ENCODE assay signal across 25 cellular contexts in genomic region chr16:71899171-71899570, GRCh38. TPM values are rescaled to one million over a fixed set of nuclear protein-coding genes. Genes with fewer than 3 reads are reported as not detected.
A peak's percentile ranks its signal among the peaks of the same experiment; 100 is the strongest.
DNase-seq lines count a peak whose midpoint lies in the region; ATAC-seq and TF ChIP-seq lines count a peak whose summit lies in the region.
"Had no signal": no experiment of that assay in that cellular context is flagged by ENCODE, and none has a peak within 500 bp of the region (broad histone marks: within the 10 kb centered on the region; RNA-seq: fewer than 3 reads in every experiment).

No MANE protein-coding gene starts in this region.

- dilution Hi-C loops in IMR-90 (cut with HindIII; ENCODE audit: low sequenced_read_pairs, unreplicated experiment): no loop called here

- in situ Hi-C loops in IMR-90 (cut with MboI; ENCODE audit: low sequenced_read_pairs) (no loop called here), gastrocnemius medialis (cut with MboI; ENCODE audit: low sequenced_read_pairs in 4 of 4) (loop anchor here in 2 of 4 donors (5.0 to 10.0 kb wide), 2 partner anchors 92 to 94 kb away; partner anchors contain the start of gene AP1G1 (in 2 of the 2))

- 0 out of 2 replicates have a peak overlapping the region, but pooled peaks have one; percentile 60 for H3K23ac ChIP-seq in IMR-90 (ENCODE audit: low read depth, low read length)

- H2BK120ac ChIP-seq in IMR-90 (ENCODE audit: low read depth, low read length): no peak overlapping the region

- H3K9me3 ChIP-seq in IMR-90 (ENCODE audit: control insufficient read depth, insufficient read depth, low read length): no peaks in the 10 kb centered on the region
- H3K9me3 ChIP-seq in gastrocnemius medialis: no peaks in the 10 kb centered on the region
- H3K9me3 ChIP-seq: adrenal gland, breast epithelium, neutrophil, psoas muscle, thyroid gland had no signal

- no peak overlapping the region for H4K91ac ChIP-seq in IMR-90 (ENCODE audit: insufficient read depth, low read depth, low read length)

- no peak overlapping the region for H2BK5ac ChIP-seq in IMR-90 (ENCODE audit: low read depth, low read length, poor library complexity, severe bottlenecking)

- H4K8ac ChIP-seq in IMR-90 (ENCODE audit: low read depth in 2 of 2, low read length in 2 of 2): no peak overlapping the region

- H3K36me3 ChIP-seq in IMR-90 (ENCODE audit: control insufficient read depth, insufficient read depth, low read length) (peaks cover 2% of the 10 kb centered on the region; the same call in 1 of the 2 replicates), gastrocnemius medialis (no peaks in the 10 kb centered on the region)
- H3K36me3 ChIP-seq: adrenal gland, breast epithelium, neutrophil, thyroid gland had no signal

- H3K79me1 ChIP-seq in IMR-90 (ENCODE audit: low read depth in 1 of 2, low read length in 2 of 2): peaks cover 0 to 25% of the 10 kb centered on the region in 2 experiments; a peak in 2 of 4 replicates

- no TSS peak for BruUV-seq in IMR-90 (replicated peaks; lab: Mats Ljungman, UMichigan)

- peaks cover 64% of the 10 kb centered on the region for H3K36me3 Mint-ChIP-seq in activated T-cell treated with anti-CD3 and anti-CD28 coated beads, Interleukin-2, amount 50 U/mL, for 24 hours (ENCODE audit: low read depth)
- H3K36me3 Mint-ChIP-seq in activated T-cell treated with anti-CD3 and anti-CD28 coated beads, Interleukin-2, amount 50 U/mL, for 4 hours (ENCODE audit: insufficient read depth): peaks cover 7% of the 10 kb centered on the region
- H3K36me3 Mint-ChIP-seq in brain: peaks cover 72% of the 10 kb centered on the region

- H3K27me3 ChIP-seq in IMR-90 (ENCODE audit: control insufficient read depth, insufficient read depth, low read length): no peaks in the 10 kb centered on the region
- no peaks in the 10 kb centered on the region for H3K27me3 ChIP-seq in gastrocnemius medialis
- H3K27me3 ChIP-seq: adrenal gland, breast epithelium, neutrophil, thyroid gland had no signal

- H2BK20ac ChIP-seq in IMR-90 (ENCODE audit: low read depth, low read length): no peak overlapping the region

- no peak overlapping the region for H2AK5ac ChIP-seq in IMR-90 (ENCODE audit: low read depth, low read length)

- H3K56ac ChIP-seq in IMR-90 (ENCODE audit: extremely low read depth, insufficient read depth, low read length): no peak overlapping the region

- no peak for DNase-seq in activated T-cell treated with anti-CD3 and anti-CD28 coated beads, Interleukin-2, amount 50 U/mL, for 24 hours
- no peak for DNase-seq in activated T-cell treated with anti-CD3 and anti-CD28 coated beads, Interleukin-2, amount 50 U/mL, for 4 hours
- DNase-seq in IMR-90 (no peak), gastrocnemius medialis (no peak), NCI-H510A (lab: John Stamatoyannopoulos, UW) (no peak)
- DNase-seq in activated CD4-positive, alpha-beta T cell treated with anti-CD3 and anti-CD28 coated beads, Interleukin-2, amount 50 U/mL, for 48 hours: no peak
- DNase-seq: activated CD4-positive, alpha-beta T cell treated with anti-CD3 and anti-CD28 coated beads for 4 hours; activated CD8-positive, alpha-beta memory T cell treated with anti-CD3 and anti-CD28 coated beads, Interleukin-2, amount 10 ng/mL, durations not matched to agents 7 days and 5 days; adrenal gland; AML-193; NCI-H1092; NCI-H1930; NCI-H2227 treated with DMSO at 0.1 percent for 48 hours; NCI-H774; psoas muscle; SW 1271; thyroid gland had no signal

- peaks cover 57% of the 10 kb centered on the region for H3K4me1 Mint-ChIP-seq in activated T-cell treated with anti-CD3 and anti-CD28 coated beads, Interleukin-2, amount 50 U/mL, for 24 hours (ENCODE audit: low read depth)
- H3K4me1 Mint-ChIP-seq in activated T-cell treated with anti-CD3 and anti-CD28 coated beads, Interleukin-2, amount 50 U/mL, for 4 hours (ENCODE audit: low read depth): peaks cover 50% of the 10 kb centered on the region
- peaks cover 61% of the 10 kb centered on the region for H3K4me1 Mint-ChIP-seq in brain

- no peak overlapping the region for H2AK9ac ChIP-seq in IMR-90 (replicated peaks; ENCODE audit: low read depth, low read length, poor library complexity)

- H3K27ac ChIP-seq in IMR-90 (ENCODE audit: insufficient read depth, low read length): no peak overlapping the region
- peak overlapping the region; percentile 33 to 97 (median 46) for H3K27ac ChIP-seq in gastrocnemius medialis
- H3K27ac ChIP-seq: neutrophil, psoas muscle had no signal

- H3K4me1 ChIP-seq in IMR-90 (ENCODE audit: control insufficient read depth, insufficient read depth, low read length) (peaks cover 2% of the 10 kb centered on the region), gastrocnemius medialis (peaks cover 28 to 39% of the 10 kb centered on the region in 2 donors)

- H4K20me1 ChIP-seq in IMR-90 (ENCODE audit: insufficient read depth, low read length): peaks cover 81% of the 10 kb centered on the region

- peak overlapping the region; percentile 31 for H3K4me3 Mint-ChIP-seq in activated T-cell treated with anti-CD3 and anti-CD28 coated beads, Interleukin-2, amount 50 U/mL, for 24 hours
- no peak overlapping the region for H3K4me3 Mint-ChIP-seq in activated T-cell treated with anti-CD3 and anti-CD28 coated beads, Interleukin-2, amount 50 U/mL, for 4 hours
- H3K4me3 Mint-ChIP-seq in brain: peak overlapping the region in 3 of 5 experiments; percentile 30 to 55 (median 32)
- H3K4me3 Mint-ChIP-seq: activated CD8-positive, alpha-beta memory T cell treated with anti-CD3 and anti-CD28 coated beads, Interleukin-2, amount 10 ng/mL, durations not matched to agents 7 days and 5 days; GM23338 had no signal

- H2BK15ac ChIP-seq in IMR-90 (ENCODE audit: low read depth, low read length): no peak overlapping the region

- H3K27me3 Mint-ChIP-seq in activated T-cell treated with anti-CD3 and anti-CD28 coated beads, Interleukin-2, amount 50 U/mL, for 24 hours: no peaks in the 10 kb centered on the region
- H3K27me3 Mint-ChIP-seq in activated T-cell treated with anti-CD3 and anti-CD28 coated beads, Interleukin-2, amount 50 U/mL, for 4 hours (ENCODE audit: low read depth): no peaks in the 10 kb centered on the region
- peaks cover 16% of the 10 kb centered on the region for H3K27me3 Mint-ChIP-seq in brain
- H3K27me3 Mint-ChIP-seq: activated CD8-positive, alpha-beta memory T cell treated with anti-CD3 and anti-CD28 coated beads, Interleukin-2, amount 10 ng/mL, durations not matched to agents 7 days and 5 days had no signal

- WGBS in IMR-90 (ENCODE audit: extremely low coverage in 2 of 2, insufficient read length in 1 of 2), 2 experiments: 100% methylated on average over 1 of the region's 4 CpGs; no CpG with 5 or more reads in 1 of the 2 experiments

- H3K4me3 ChIP-seq in IMR-90 (ENCODE audit: insufficient read depth, low read depth, low read length): no peak overlapping the region
- no peak overlapping the region for H3K4me3 ChIP-seq in gastrocnemius medialis
- H3K4me3 ChIP-seq: breast epithelium, coronary artery, GM23338, psoas muscle, thyroid gland had no signal

- H4K5ac ChIP-seq in IMR-90 (ENCODE audit: low read depth, low read length): no peak overlapping the region

- no peak overlapping the region for H3K18ac ChIP-seq in IMR-90 (ENCODE audit: low read depth, low read length)

- peaks cover 5% of the 10 kb centered on the region for H3K9me1 ChIP-seq in IMR-90 (ENCODE audit: insufficient read depth, low read length)

- no peak overlapping the region for H2AFZ ChIP-seq in IMR-90 (replicated peaks; ENCODE audit: low read length, poor library complexity)
- H2AFZ ChIP-seq: GM23338 had no signal

- H3K14ac ChIP-seq in IMR-90 (replicated peaks; ENCODE audit: low read depth, low read length): no peak overlapping the region

- TF ChIP-seq POLR2A in IMR-90 (IDR thresholded peaks at IDR 0.05; ENCODE audit: low read depth, low read length) (no peak), gastrocnemius medialis (IDR thresholded peaks at IDR 0.05) (no peak)

- H3K27ac Mint-ChIP-seq in activated T-cell treated with anti-CD3 and anti-CD28 coated beads, Interleukin-2, amount 50 U/mL, for 24 hours: peak overlapping the region; percentile 52
- peak overlapping the region in 1 of 5 experiments; percentile 66 for H3K27ac Mint-ChIP-seq in brain
- H3K27ac Mint-ChIP-seq: activated CD8-positive, alpha-beta memory T cell treated with anti-CD3 and anti-CD28 coated beads, Interleukin-2, amount 10 ng/mL, durations not matched to agents 7 days and 5 days; GM23338 had no signal

- intact Hi-C loops in IMR-90 (cut with micrococcal nuclease) (loop anchor here (5.0 kb wide), 1 partner anchor 63 kb away; no protein-coding TSS in a partner anchor), gastrocnemius medialis (cut with DNase I; ENCODE audit: low total_unique reads) (loop anchor here (5.0 kb wide), 1 partner anchor 108 kb away; the partner anchor contains the start of gene DHODH)

- POLR2A ChIA-PET in IMR-90 (lab: Charles Lee; ENCODE audit: unreplicated experiment): interaction anchor here (0.8 kb wide), 1 partner anchor 92 kb away, joined by 3 read pairs; no protein-coding TSS in a partner anchor

- ATAC-seq in activated T-cell treated with anti-CD3 and anti-CD28 coated beads, Interleukin-2, amount 50 U/mL, for 4 hours: no peak
- no peak for ATAC-seq in IMR-90 (ENCODE audit: low read depth)
- ATAC-seq in gastrocnemius medialis: no peak
- ATAC-seq in GM19455 (IDR thresholded peaks at IDR 0.05; ENCODE audit: unreplicated experiment): no peak
- ATAC-seq: activated CD8-positive, alpha-beta memory T cell treated with anti-CD3 and anti-CD28 coated beads, Interleukin-2, amount 10 ng/mL, durations not matched to agents 7 days and 5 days; GM23338; left lobe of liver; psoas muscle; Right ventricle myocardium inferior had no signal

- H3K4ac ChIP-seq in IMR-90 (ENCODE audit: low read depth, low read length): no peak overlapping the region

- H3K9ac ChIP-seq in IMR-90 (ENCODE audit: low read depth, low read length): no peak overlapping the region

- TF ChIP-seq CTCF in IMR-90 (conservative IDR thresholded peaks at IDR 0.05; ENCODE audit: low read depth, low read length) (no peak), brain (conservative IDR thresholded peaks at IDR 0.05) (no peak), gastrocnemius medialis (IDR thresholded peaks at IDR 0.05 in 4 of 5, conservative IDR thresholded peaks at IDR 0.05 in 1 of 5) (no peak)

- H3K9me3 Mint-ChIP-seq in activated T-cell treated with anti-CD3 and anti-CD28 coated beads, Interleukin-2, amount 50 U/mL, for 24 hours: no peaks in the 10 kb centered on the region
- no peaks in the 10 kb centered on the region for H3K9me3 Mint-ChIP-seq in activated T-cell treated with anti-CD3 and anti-CD28 coated beads, Interleukin-2, amount 50 U/mL, for 4 hours
- peaks cover 5 to 22% (median 17%) of the 10 kb centered on the region in 5 experiments for H3K9me3 Mint-ChIP-seq in brain
- H3K9me3 Mint-ChIP-seq: GM23338 had no signal

- CTCF ChIA-PET in IMR-90 (lab: Yijun Ruan, JAX): interaction anchor here (0.6 to 1.2 kb wide), 2 partner anchors 63 to 462 kb away, joined by 3 to 8 read pairs; no protein-coding TSS in a partner anchor

- no peak for TF ChIP-seq RAD21 in IMR-90 (IDR thresholded peaks at IDR 0.05; ENCODE audit: low read length)

- no peak overlapping the region for H3K4me2 ChIP-seq in IMR-90 (ENCODE audit: low read depth, low read length)
- H3K4me2 ChIP-seq: GM23338 had no signal

RNA-seq across cellular contexts. Expression of gene IST1, which starts 3.8 kb away (rescaled TPM):
- 100 to 1,000 TPM; 149 to 176 (median 158) TPM for total RNA-seq in activated T-cell treated with anti-CD3 and anti-CD28 coated beads, Interleukin-2, amount 50 U/mL, for 4 hours
- total RNA-seq in IMR-90 (2012; rRNA removed): 175 and 186 TPM in 2 replicates
- 122 and 134 TPM in 2 replicates for polyA plus RNA-seq in IMR-90 (2012; rRNA removed)
- polyA plus RNA-seq in IMR-90 (2012; cell fraction: cytosol; rRNA removed): 52.7 and 72.3 TPM in 2 replicates
- 112 and 358 TPM in 2 replicates for polyA plus RNA-seq in IMR-90 (2012; cell fraction: nucleus; rRNA removed; ENCODE audit: low replicate concordance)
- 221 TPM for polyA plus RNA-seq in brain (ENCODE audit: insufficient read depth, low read depth, low replicate concordance)
- total RNA-seq in gastrocnemius medialis: 100 to 1,000 TPM in 2 of 4 donors, 10 to 100 TPM in 2; 90.8 to 141 (median 112) TPM

RNA-seq across cellular contexts. Expression of gene ZNF821, which starts 15.2 kb away (rescaled TPM):
- total RNA-seq in activated T-cell treated with anti-CD3 and anti-CD28 coated beads, Interleukin-2, amount 50 U/mL, for 4 hours: 1 to 10 TPM; 3.4 to 6.5 (median 4.1) TPM
- total RNA-seq in IMR-90 (2012; rRNA removed): 4.4 and 5.9 TPM in 2 replicates
- polyA plus RNA-seq in IMR-90 (2012; rRNA removed): 5.8 and 6.0 TPM in 2 replicates
- polyA plus RNA-seq in IMR-90 (2012; cell fraction: cytosol; rRNA removed): 6.9 and 8.2 TPM in 2 replicates
- polyA plus RNA-seq in IMR-90 (2012; cell fraction: nucleus; rRNA removed; ENCODE audit: low replicate concordance): 14.0 and 15.1 TPM in 2 replicates
- 59.7 TPM for polyA plus RNA-seq in brain (ENCODE audit: insufficient read depth, low read depth, low replicate concordance)
- 10 to 100 TPM in 1 of 4 donors, 1 to 10 TPM in 3; 4.0 to 19.4 (median 8.1) TPM for total RNA-seq in gastrocnemius medialis

RNA-seq across cellular contexts. Expression of gene ATXN1L, which starts 53.4 kb away (rescaled TPM):
- total RNA-seq in activated T-cell treated with anti-CD3 and anti-CD28 coated beads, Interleukin-2, amount 50 U/mL, for 4 hours: 10 to 100 TPM; 15.3 to 17.3 (median 15.5) TPM
- total RNA-seq in IMR-90 (2012; rRNA removed): 5.2 and 5.8 TPM in 2 replicates
- 8.0 and 9.2 TPM in 2 replicates for polyA plus RNA-seq in IMR-90 (2012; rRNA removed)
- polyA plus RNA-seq in IMR-90 (2012; cell fraction: cytosol; rRNA removed): 2.8 and 3.7 TPM in 2 replicates
- 14.7 and 27.7 TPM in 2 replicates for polyA plus RNA-seq in IMR-90 (2012; cell fraction: nucleus; rRNA removed; ENCODE audit: low replicate concordance)
- polyA plus RNA-seq in brain (ENCODE audit: insufficient read depth, low read depth, low replicate concordance): 17.6 TPM
- 10 to 100 TPM; 15.8 to 22.6 (median 19.4) TPM for total RNA-seq in gastrocnemius medialis
